ENCODE assay signal across 15 cellular contexts in genomic region chr7:155739538-155740140, GRCh38.
DNase-seq lines count a peak whose midpoint lies in the region; ATAC-seq and TF ChIP-seq lines count a peak whose summit lies in the region.
"Had no signal": no experiment of that assay in that cellular context is flagged by ENCODE, and none has a peak within 500 bp of the region (broad histone marks: within the 10 kb centered on the region; RNA-seq: fewer than 3 reads in every experiment).

No MANE protein-coding gene starts in this region.

- peaks cover 88% of the 10 kb centered on the region for H3K36me3 ChIP-seq in CD4-positive, CD25-positive, alpha-beta regulatory T cell (ENCODE audit: control insufficient read depth, insufficient read depth, low read length)
- H3K36me3 ChIP-seq in DND-41 (ENCODE audit: insufficient read depth, low read length) = peaks cover 63% of the 10 kb centered on the region

- no peaks in the 10 kb centered on the region for H3K9me3 ChIP-seq in CD4-positive, CD25-positive, alpha-beta regulatory T cell (ENCODE audit: control insufficient read depth in 2 of 2, low read length in 2 of 2)
- H3K9me3 ChIP-seq in DND-41 (ENCODE audit: insufficient read depth, low read length, severe bottlenecking) = no peaks in the 10 kb centered on the region
- H3K9me3 ChIP-seq: lower lobe of right lung, right lobe of liver had no signal

- peaks cover 64% of the 10 kb centered on the region for H3K79me2 ChIP-seq in DND-41 (ENCODE audit: insufficient read depth, low read length)

- H3K4me1 Mint-ChIP-seq in CD4-positive, CD25-positive, alpha-beta regulatory T cell = peaks cover 10 to 27% (median 18%) of the 10 kb centered on the region in 4 donors
- peaks cover 64% of the 10 kb centered on the region for H3K4me1 Mint-ChIP-seq in activated CD8-positive, alpha-beta T cell treated with anti-CD3 and anti-CD28 coated beads for 36 hours (ENCODE audit: low read depth)
- H3K4me1 Mint-ChIP-seq in glutamatergic neuron (ENCODE audit: low read depth, unreplicated experiment) = peaks cover 23% of the 10 kb centered on the region

- no peaks in the 10 kb centered on the region for H3K27me3 ChIP-seq in CD4-positive, CD25-positive, alpha-beta regulatory T cell (ENCODE audit: control insufficient read depth, insufficient read depth, low read length)
- H3K27me3 ChIP-seq in DND-41 (ENCODE audit: insufficient read depth, low read length, poor library complexity) = no peaks in the 10 kb centered on the region
- H3K27me3 ChIP-seq: right lobe of liver had no signal

- intact Hi-C loops in activated CD8-positive, alpha-beta T cell treated with anti-CD3 and anti-CD28 coated beads for 36 hours (cut with micrococcal nuclease) = loop anchor here (2.0 to 10.0 kb wide), 3 partner anchors 25 to 145 kb away; no protein-coding TSS in a partner anchor

- H3K4me1 ChIP-seq in CD4-positive, CD25-positive, alpha-beta regulatory T cell (ENCODE audit: control insufficient read depth, insufficient read depth, low read length, poor library complexity, severe bottlenecking) = no peaks in the 10 kb centered on the region
- H3K4me1 ChIP-seq in DND-41 (ENCODE audit: insufficient read depth, low read length) = peaks cover 92% of the 10 kb centered on the region

- H2AFZ ChIP-seq in DND-41 (ENCODE audit: low read depth, low read length) = no peak overlapping the region

- H3K36me3 Mint-ChIP-seq in CD4-positive, CD25-positive, alpha-beta regulatory T cell = peaks cover 64% of the 10 kb centered on the region
- peaks cover 55% of the 10 kb centered on the region for H3K36me3 Mint-ChIP-seq in activated CD8-positive, alpha-beta T cell treated with anti-CD3 and anti-CD28 coated beads for 36 hours (ENCODE audit: low read depth)
- H3K36me3 Mint-ChIP-seq in glutamatergic neuron (ENCODE audit: unreplicated experiment) = no peaks in the 10 kb centered on the region

- POLR2A ChIA-PET in activated CD8-positive, alpha-beta T cell treated with anti-CD3 and anti-CD28 coated beads for 36 hours (lab: Charles Lee) = interaction anchor here (1.4 kb wide), 1 partner anchor 24 kb away, joined by 6 read pairs; no protein-coding TSS in a partner anchor

- TF ChIP-seq CTCF in DND-41 (IDR thresholded peaks at IDR 0.05; ENCODE audit: borderline replicate concordance, extremely low read depth, low read length, poor library complexity, severe bottlenecking) (peak; percentile 20), glutamatergic neuron (IDR thresholded peaks at IDR 0.05; ENCODE audit: partially characterized antibody, unreplicated experiment) (no peak)
- TF ChIP-seq CTCF in activated CD8-positive, alpha-beta T cell treated with anti-CD3 and anti-CD28 coated beads for 36 hours (IDR thresholded peaks at IDR 0.05) = no peak

- peaks cover 3% of the 10 kb centered on the region; the same call in 1 of the 2 replicates for H4K20me1 ChIP-seq in DND-41 (ENCODE audit: insufficient read depth, low read length)

- peak overlapping the region in 2 of 3 donors; percentile 53 to 77 for H3K27ac Mint-ChIP-seq in CD4-positive, CD25-positive, alpha-beta regulatory T cell
- H3K27ac Mint-ChIP-seq in activated CD8-positive, alpha-beta T cell treated with anti-CD3 and anti-CD28 coated beads for 36 hours = peak overlapping the region; percentile 87
- no peak overlapping the region for H3K27ac Mint-ChIP-seq in glutamatergic neuron (ENCODE audit: unreplicated experiment)
- H3K27ac Mint-ChIP-seq: dendritic cell treated with granulocyte-macrophage colony-stimulating factor and Interleukin-4, amounts not matched to agents 40 ng/mL and 50 ng/mL, for 4 days had no signal

- H3K4me2 ChIP-seq in DND-41 (ENCODE audit: insufficient read depth, low read length) = peak overlapping the region; percentile 64

- no peaks in the 10 kb centered on the region for H3K27me3 Mint-ChIP-seq in CD4-positive, CD25-positive, alpha-beta regulatory T cell
- H3K27me3 Mint-ChIP-seq in activated CD8-positive, alpha-beta T cell treated with anti-CD3 and anti-CD28 coated beads for 36 hours = no peaks in the 10 kb centered on the region
- H3K27me3 Mint-ChIP-seq in glutamatergic neuron (ENCODE audit: unreplicated experiment) = no peaks in the 10 kb centered on the region
- H3K27me3 Mint-ChIP-seq: dendritic cell treated with granulocyte-macrophage colony-stimulating factor and Interleukin-4, amounts not matched to agents 40 ng/mL and 50 ng/mL, for 4 days had no signal

- peak overlapping the region; percentile 51 for H3K9ac ChIP-seq in DND-41 (ENCODE audit: low read depth, low read length)

- H3K27ac ChIP-seq in CD4-positive, CD25-positive, alpha-beta regulatory T cell (ENCODE audit: insufficient read depth, low read length, poor library complexity, severe bottlenecking) = no peak overlapping the region
- H3K27ac ChIP-seq in DND-41 (ENCODE audit: low read length) = peak overlapping the region; percentile 91
- H3K27ac ChIP-seq: lower lobe of right lung, right lobe of liver had no signal

- peaks cover 0 to 2% (median 0%) of the 10 kb centered on the region in 7 donors for H3K9me3 Mint-ChIP-seq in CD4-positive, CD25-positive, alpha-beta regulatory T cell
- no peaks in the 10 kb centered on the region for H3K9me3 Mint-ChIP-seq in activated CD8-positive, alpha-beta T cell treated with anti-CD3 and anti-CD28 coated beads for 36 hours
- H3K9me3 Mint-ChIP-seq in glutamatergic neuron (ENCODE audit: unreplicated experiment) = peaks cover 2% of the 10 kb centered on the region
- H3K9me3 Mint-ChIP-seq: dendritic cell treated with granulocyte-macrophage colony-stimulating factor and Interleukin-4, amounts not matched to agents 40 ng/mL and 50 ng/mL, for 4 days had no signal

- no peak for DNase-seq in CD4-positive, CD25-positive, alpha-beta regulatory T cell
- peak; percentile 66 for DNase-seq in DND-41
- DNase-seq in activated CD8-positive, alpha-beta T cell treated with anti-CD3 and anti-CD28 coated beads for 36 hours = peak; percentile 61
- DNase-seq in central memory CD4-positive, alpha-beta T cell = peak; percentile 4
- no peak for DNase-seq in NCI-H1048 (lab: John Stamatoyannopoulos, UW)
- no peak for DNase-seq in glutamatergic neuron
- DNase-seq in DMS153 (lab: John Stamatoyannopoulos, UW) = no peak
- DNase-seq: Karpas-422, lower lobe of right lung, NCI-H1092, NCI-H510A treated with DMSO at 0.1 percent for 48 hours, right lobe of liver, trophoblast cell had no signal

- ATAC-seq in CD4-positive, CD25-positive, alpha-beta regulatory T cell (ENCODE audit: low read depth in 2 of 2) = no peak
- ATAC-seq in DND-41 (ENCODE audit: insufficient read depth, low read depth) (peak; percentile 58), HG03108 (IDR thresholded peaks at IDR 0.05; ENCODE audit: unreplicated experiment) (no peak)
- peak; percentile 60 for ATAC-seq in activated CD8-positive, alpha-beta T cell treated with anti-CD3 and anti-CD28 coated beads for 36 hours
- ATAC-seq: lower lobe of right lung, right lobe of liver had no signal

- H3K4me3 Mint-ChIP-seq in CD4-positive, CD25-positive, alpha-beta regulatory T cell = peak overlapping the region in 1 of 4 donors; percentile 35
- peak overlapping the region; percentile 59 for H3K4me3 Mint-ChIP-seq in activated CD8-positive, alpha-beta T cell treated with anti-CD3 and anti-CD28 coated beads for 36 hours
- no peak overlapping the region for H3K4me3 Mint-ChIP-seq in glutamatergic neuron (ENCODE audit: unreplicated experiment)
- H3K4me3 Mint-ChIP-seq: dendritic cell treated with granulocyte-macrophage colony-stimulating factor and Interleukin-4, amounts not matched to agents 40 ng/mL and 50 ng/mL, for 4 days had no signal

- H3K4me3 ChIP-seq in CD4-positive, CD25-positive, alpha-beta regulatory T cell (ENCODE audit: low read depth, low read length) = no peak overlapping the region
- peak overlapping the region in 1 of 2 experiments; percentile 50; a peak in 2 of 4 replicates for H3K4me3 ChIP-seq in DND-41 (ENCODE audit: low read depth in 1 of 2, low read length in 2 of 2)
- H3K4me3 ChIP-seq: lower lobe of right lung, right lobe of liver had no signal

- CTCF ChIA-PET in activated CD8-positive, alpha-beta T cell treated with anti-CD3 and anti-CD28 coated beads for 36 hours (lab: Charles Lee) = interaction anchor here (0.9 to 2.8 kb wide), 6 partner anchors 9 to 146 kb away, joined by 3 to 25 read pairs (median 4); no protein-coding TSS in a partner anchor

Comparison
In these comparisons a context has a peak if more than half of its experiments do, and no peak if none do; other contexts are left out.
1. ATAC-seq: peak in DND-41 (single experiment) and activated CD8-positive, alpha-beta T cell treated with anti-CD3 and anti-CD28 coated beads for 36 hours (single experiment); none in CD4-positive, CD25-positive, alpha-beta regulatory T cell (0 of 2) and HG03108 (single experiment).
2. DNase-seq: peak in DND-41 (single experiment), activated CD8-positive, alpha-beta T cell treated with anti-CD3 and anti-CD28 coated beads for 36 hours (single experiment) and central memory CD4-positive, alpha-beta T cell (single experiment); none in CD4-positive, CD25-positive, alpha-beta regulatory T cell (0 of 3), NCI-H1048 (single experiment), glutamatergic neuron (single experiment) and DMS153 (single experiment).